In genomic region chr1:88683848-88684481, GRCh38 we compare ENCODE assay signal across 1 cellular context.
TF ChIP-seq lines count a peak whose summit lies in the region.

Gene PKN2 (plus strand): TSS chr1:88684273. CDS start chr1:88684581, 308 bp downstream.

TF ChIP-seq in HepG2, 621 proteins besides CTCF, POLR2A, EP300 and RAD21 (continued from another document and continues in another):
- TF ChIP-seq CEBPZ (IDR thresholded peaks at IDR 0.05; ENCODE audit: low read length) = no peak
- TF ChIP-seq ZNF639 (CRISPR knock-in tag; conservative IDR thresholded peaks at IDR 0.05) = peak; percentile 94
- no peak for TF ChIP-seq MLXIP (CRISPR knock-in tag; IDR thresholded peaks at IDR 0.05; ENCODE audit: borderline replicate concordance)
- TF ChIP-seq ZNF354B (CRISPR knock-in tag; IDR thresholded peaks at IDR 0.05) = no peak
- no peak for TF ChIP-seq HNF4A (CRISPR knock-in tag; IDR thresholded peaks at IDR 0.05)
- TF ChIP-seq KDM5B (CRISPR knock-in tag; IDR thresholded peaks at IDR 0.05; ENCODE audit: borderline replicate concordance) = no peak; the same call in 1 of the 2 replicates
- TF ChIP-seq DRAP1 (CRISPR knock-in tag; IDR thresholded peaks at IDR 0.05) = peak; percentile 97
- no peak for TF ChIP-seq RORA (CRISPR knock-in tag; IDR thresholded peaks at IDR 0.05)
- TF ChIP-seq CERS6 (CRISPR knock-in tag; IDR thresholded peaks at IDR 0.05) = no peak
- TF ChIP-seq ATF6 (CRISPR knock-in tag; conservative IDR thresholded peaks at IDR 0.05) = 0 out of 2 replicates have a peak, but pooled peaks have one; percentile 38
- TF ChIP-seq TEF (CRISPR knock-in tag; IDR thresholded peaks at IDR 0.05) = no peak
- TF ChIP-seq ZNF138 (CRISPR knock-in tag; IDR thresholded peaks at IDR 0.05; ENCODE audit: low read depth) = no peak
- peak; percentile 53; the same call in 1 of the 2 replicates for TF ChIP-seq GATA4 (IDR thresholded peaks at IDR 0.05; ENCODE audit: borderline replicate concordance, low read depth)
- 0 out of 2 replicates have a peak, but pooled peaks have one; percentile 50 for TF ChIP-seq ZNF143 (CRISPR knock-in tag; IDR thresholded peaks at IDR 0.05)
- TF ChIP-seq ZBTB10 (CRISPR knock-in tag; IDR thresholded peaks at IDR 0.05; ENCODE audit: borderline replicate concordance) = no peak
- TF ChIP-seq PREB (CRISPR knock-in tag; IDR thresholded peaks at IDR 0.05) = no peak
- TF ChIP-seq ZNF275 (CRISPR knock-in tag; IDR thresholded peaks at IDR 0.05; ENCODE audit: borderline replicate concordance) = peak; percentile 7; the same call in 1 of the 2 replicates
- TF ChIP-seq ZNF674 (CRISPR knock-in tag; IDR thresholded peaks at IDR 0.05; ENCODE audit: low read depth) = no peak
- TF ChIP-seq AGO2 (optimal IDR thresholded peaks at IDR 0.05; ENCODE audit: low read depth, low read length) = no peak
- TF ChIP-seq CREBL2 (CRISPR knock-in tag; IDR thresholded peaks at IDR 0.05; ENCODE audit: borderline replicate concordance) = no peak
- no peak for TF ChIP-seq SOX13 (IDR thresholded peaks at IDR 0.05)
- peak in 1 of 2 experiments; percentile 51; a peak in 1 of 4 replicates for TF ChIP-seq SOX13 (CRISPR knock-in tag; conservative IDR thresholded peaks at IDR 0.05 in 1 of 2, IDR thresholded peaks at IDR 0.05 in 1 of 2)
- TF ChIP-seq ZNF317 (CRISPR knock-in tag; IDR thresholded peaks at IDR 0.05) = no peak
- TF ChIP-seq ASH2L (IDR thresholded peaks at IDR 0.05; ENCODE audit: insufficient read length, low read depth, low read length) = no peak
- TF ChIP-seq ZUFSP (CRISPR knock-in tag; IDR thresholded peaks at IDR 0.05; ENCODE audit: borderline replicate concordance) = no peak
- no peak for TF ChIP-seq CENPX (CRISPR knock-in tag; IDR thresholded peaks at IDR 0.05)
- TF ChIP-seq CEBPB (IDR thresholded peaks at IDR 0.05; ENCODE audit: borderline replicate concordance, low read depth, low read length) = no peak
- no peak; the same call in 1 of the 2 replicates for TF ChIP-seq ZNF792 (CRISPR knock-in tag; IDR thresholded peaks at IDR 0.05)
- TF ChIP-seq ETS1 (CRISPR knock-in tag; IDR thresholded peaks at IDR 0.05) = 0 out of 2 replicates have a peak, but pooled peaks have one; percentile 80
- TF ChIP-seq ZBTB7A (CRISPR knock-in tag; IDR thresholded peaks at IDR 0.05) = no peak
- peak; percentile 42; the same call in 1 of the 2 replicates for TF ChIP-seq ZNF768 (CRISPR knock-in tag; IDR thresholded peaks at IDR 0.05)
- TF ChIP-seq ZNF446 (CRISPR knock-in tag; IDR thresholded peaks at IDR 0.05) = no peak
- no peak for TF ChIP-seq ZSCAN22 (CRISPR knock-in tag; IDR thresholded peaks at IDR 0.05)
- TF ChIP-seq ZNF256 (CRISPR knock-in tag; conservative IDR thresholded peaks at IDR 0.05) = no peak
- TF ChIP-seq CAMTA2 (CRISPR knock-in tag; IDR thresholded peaks at IDR 0.05; ENCODE audit: borderline replicate concordance) = no peak
- no peak for TF ChIP-seq ZEB1 (IDR thresholded peaks at IDR 0.05; ENCODE audit: insufficient replicate concordance, low read depth)
- no peak for TF ChIP-seq GLI4 (CRISPR knock-in tag; IDR thresholded peaks at IDR 0.05; ENCODE audit: borderline replicate concordance)
- peak; percentile 76; the same call in 1 of the 2 replicates for TF ChIP-seq ZNF331 (CRISPR knock-in tag; IDR thresholded peaks at IDR 0.05)
- peak; percentile 85 for TF ChIP-seq RXRA (CRISPR knock-in tag; IDR thresholded peaks at IDR 0.05)
